15 cellular contexts compared by ENCODE assay signal in the genomic region with DNA sequence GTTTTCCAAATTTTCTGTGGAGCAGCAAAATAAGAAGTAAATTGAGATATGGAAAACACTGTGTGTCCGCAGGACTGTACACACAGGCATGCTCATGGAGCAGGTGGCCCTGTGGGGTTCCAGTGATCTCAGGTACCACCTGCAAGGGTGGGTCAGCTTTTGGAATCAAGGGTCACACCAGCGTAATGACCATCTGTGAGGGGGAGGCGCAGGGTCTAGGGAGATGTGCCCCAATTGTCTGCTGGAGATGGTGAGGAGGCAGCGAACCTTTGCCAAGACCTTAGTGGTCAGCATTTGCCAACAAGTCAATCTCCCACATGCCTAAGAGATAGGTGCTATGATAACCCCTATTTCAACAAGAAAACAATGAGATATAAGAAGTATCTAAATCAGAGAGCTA. TPM values are rescaled to one million over a fixed set of nuclear protein-coding genes. Genes with fewer than 3 reads are reported as not detected.
DNase-seq lines count a peak whose midpoint lies in the region; ATAC-seq and TF ChIP-seq lines count a peak whose summit lies in the region.
"Had no signal": no experiment of that assay in that cellular context is flagged by ENCODE, and none has a peak within 500 bp of the region (broad histone marks: within the 10 kb centered on the region; RNA-seq: fewer than 3 reads in every experiment).

No MANE protein-coding gene starts in this region.

- intact Hi-C loops in CD14-positive monocyte (cut with micrococcal nuclease) (no loop called here), right lobe of liver (cut with DNase I) (no loop called here), posterior vena cava (cut with DNase I) (loop anchor here in 1 of 2 donors (1.0 kb wide), 1 partner anchor 34 kb away; no protein-coding TSS in a partner anchor)

- no peak overlapping the region for H3K4me3 ChIP-seq in right lobe of liver
- H3K4me3 ChIP-seq in SJCRH30 = no peak overlapping the region
- H3K4me3 ChIP-seq: BLaER1 treated with 17β-estradiol and CSF1 and Interleukin-3, amounts not matched to agents 10 nM and 100 nM; GM23338 had no signal

- DNase-seq in CD14-positive monocyte (ENCODE audit: low spot score) (peak; percentile 15), WTC11 (ENCODE audit: low spot score) (no peak), right lobe of liver (no peak), posterior vena cava (ENCODE audit: low spot score) (peak; percentile 28), SJCRH30 (no peak), T-helper 1 cell (no peak), H4 (ENCODE audit: low spot score) (no peak)
- no peak for DNase-seq in effector memory CD8-positive, alpha-beta T cell
- DNase-seq: Caco-2; CD4-positive, CD25-positive, alpha-beta regulatory T cell; H9 had no signal

- ATAC-seq in WTC11 = no peak
- ATAC-seq in right lobe of liver = no peak
- ATAC-seq in effector memory CD8-positive, alpha-beta T cell (replicated peaks) = no peak
- ATAC-seq: GM23338 had no signal

- H3K9me3 Mint-ChIP-seq in CD14-positive monocyte (peaks cover 0 to 2% (median 0%) of the 10 kb centered on the region in 7 donors), WTC11 (peaks cover 5% of the 10 kb centered on the region; the same call in 1 of the 2 replicates)
- no peaks in the 10 kb centered on the region for H3K9me3 Mint-ChIP-seq in effector memory CD8-positive, alpha-beta T cell
- H3K9me3 Mint-ChIP-seq: GM23338, H9, IgD-negative memory B cell had no signal

- H3K36me3 Mint-ChIP-seq in CD14-positive monocyte (no peaks in the 10 kb centered on the region), WTC11 (peaks cover 14% of the 10 kb centered on the region)
- H3K36me3 Mint-ChIP-seq in effector memory CD8-positive, alpha-beta T cell (ENCODE audit: insufficient read depth) = no peaks in the 10 kb centered on the region
- H3K36me3 Mint-ChIP-seq: CD4-positive, CD25-positive, alpha-beta regulatory T cell; IgD-negative memory B cell had no signal

- no peak overlapping the region for H3K4me3 Mint-ChIP-seq in CD14-positive monocyte
- H3K4me3 Mint-ChIP-seq in WTC11 = no peak overlapping the region
- H3K4me3 Mint-ChIP-seq in effector memory CD8-positive, alpha-beta T cell = no peak overlapping the region
- H3K4me3 Mint-ChIP-seq: B cell; CD4-positive, CD25-positive, alpha-beta regulatory T cell; GM23338; H9 had no signal

- WGBS in right lobe of liver (ENCODE audit: insufficient coverage, low coverage, low lambda C conversion rate, missing lambda C conversion rate) = 36% methylated on average over 2 of the region's 4 CpGs

- no peaks in the 10 kb centered on the region for H3K4me1 Mint-ChIP-seq in CD14-positive monocyte
- H3K4me1 Mint-ChIP-seq in WTC11 = peaks cover 38% of the 10 kb centered on the region
- peaks cover 0 to 2% of the 10 kb centered on the region in 2 donors for H3K4me1 Mint-ChIP-seq in effector memory CD8-positive, alpha-beta T cell (ENCODE audit: low read depth in 2 of 2)
- H3K4me1 Mint-ChIP-seq: CD4-positive, CD25-positive, alpha-beta regulatory T cell had no signal

- CTCF ChIA-PET in WTC11 (lab: Charles Lee) = no interaction called here

- TF ChIP-seq POLR2A in right lobe of liver (IDR thresholded peaks at IDR 0.05) = no peak

- H3K27me3 ChIP-seq in right lobe of liver = no peaks in the 10 kb centered on the region
- no peaks in the 10 kb centered on the region for H3K27me3 ChIP-seq in SJCRH30
- H3K27me3 ChIP-seq: BLaER1 treated with 17β-estradiol and CSF1 and Interleukin-3, amounts not matched to agents 10 nM and 100 nM had no signal

- no peaks in the 10 kb centered on the region for H3K9me3 ChIP-seq in right lobe of liver
- H3K9me3 ChIP-seq in SJCRH30 (replicated peaks) = no peaks in the 10 kb centered on the region
- H3K9me3 ChIP-seq: Caco-2 had no signal

- peaks cover 5 to 7% (median 6%) of the 10 kb centered on the region in 3 donors for H3K27me3 Mint-ChIP-seq in CD14-positive monocyte (ENCODE audit: low read depth in 3 of 3)
- H3K27me3 Mint-ChIP-seq in WTC11 (ENCODE audit: low read depth) = no peaks in the 10 kb centered on the region
- peaks cover 0 to 30% of the 10 kb centered on the region in 2 donors for H3K27me3 Mint-ChIP-seq in effector memory CD8-positive, alpha-beta T cell
- H3K27me3 Mint-ChIP-seq: CD4-positive, CD25-positive, alpha-beta regulatory T cell had no signal

- H3K27ac ChIP-seq in right lobe of liver (peak overlapping the region in 2 of 3 donors; percentile 66 to 76), SJCRH30 (no peak overlapping the region)
- H3K27ac ChIP-seq: BLaER1 treated with 17β-estradiol and CSF1 and Interleukin-3, amounts not matched to agents 10 nM and 100 nM had no signal

- TF ChIP-seq CTCF in CD14-positive monocyte (IDR thresholded peaks at IDR 0.05) (no peak), WTC11 (IDR thresholded peaks at IDR 0.05) (no peak), right lobe of liver (IDR thresholded peaks at IDR 0.05) (no peak)

- H3K36me3 ChIP-seq in right lobe of liver (no peaks in the 10 kb centered on the region), SJCRH30 (no peaks in the 10 kb centered on the region)
- H3K36me3 ChIP-seq: BLaER1 treated with 17β-estradiol and CSF1 and Interleukin-3, amounts not matched to agents 10 nM and 100 nM had no signal

- POLR2A ChIA-PET in WTC11 (lab: Charles Lee) = no interaction called here

- no peak overlapping the region for H3K27ac Mint-ChIP-seq in CD14-positive monocyte
- 0 out of 2 replicates have a peak overlapping the region, but pooled peaks have one; percentile 81 for H3K27ac Mint-ChIP-seq in WTC11
- H3K27ac Mint-ChIP-seq in effector memory CD8-positive, alpha-beta T cell = no peak overlapping the region
- H3K27ac Mint-ChIP-seq: B cell; CD4-positive, CD25-positive, alpha-beta regulatory T cell; GM23338; IgD-negative memory B cell had no signal

- H3K4me1 ChIP-seq in right lobe of liver = peaks cover 0 to 37% (median 14%) of the 10 kb centered on the region in 4 donors
- H3K4me1 ChIP-seq in SJCRH30 = no peaks in the 10 kb centered on the region

TF ChIP-seq in WTC11, 78 proteins besides CTCF, POLR2A, EP300 and RAD21 (continues in another document):
- TF ChIP-seq NR3C1 (CRISPR knock-in tag; conservative IDR thresholded peaks at IDR 0.05; ENCODE audit: low read depth) (no peak), RORB (CRISPR knock-in tag; IDR thresholded peaks at IDR 0.05) (no peak)
- TF ChIP-seq, protein P1, sequence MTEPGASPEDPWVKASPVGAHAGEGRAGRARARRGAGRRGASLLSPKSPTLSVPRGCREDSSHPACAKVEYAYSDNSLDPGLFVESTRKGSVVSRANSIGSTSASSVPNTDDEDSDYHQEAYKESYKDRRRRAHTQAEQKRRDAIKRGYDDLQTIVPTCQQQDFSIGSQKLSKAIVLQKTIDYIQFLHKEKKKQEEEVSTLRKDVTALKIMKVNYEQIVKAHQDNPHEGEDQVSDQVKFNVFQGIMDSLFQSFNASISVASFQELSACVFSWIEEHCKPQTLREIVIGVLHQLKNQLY (CRISPR knock-in tag; IDR thresholded peaks at IDR 0.05) = no peak
- TF ChIP-seq, protein P2, sequence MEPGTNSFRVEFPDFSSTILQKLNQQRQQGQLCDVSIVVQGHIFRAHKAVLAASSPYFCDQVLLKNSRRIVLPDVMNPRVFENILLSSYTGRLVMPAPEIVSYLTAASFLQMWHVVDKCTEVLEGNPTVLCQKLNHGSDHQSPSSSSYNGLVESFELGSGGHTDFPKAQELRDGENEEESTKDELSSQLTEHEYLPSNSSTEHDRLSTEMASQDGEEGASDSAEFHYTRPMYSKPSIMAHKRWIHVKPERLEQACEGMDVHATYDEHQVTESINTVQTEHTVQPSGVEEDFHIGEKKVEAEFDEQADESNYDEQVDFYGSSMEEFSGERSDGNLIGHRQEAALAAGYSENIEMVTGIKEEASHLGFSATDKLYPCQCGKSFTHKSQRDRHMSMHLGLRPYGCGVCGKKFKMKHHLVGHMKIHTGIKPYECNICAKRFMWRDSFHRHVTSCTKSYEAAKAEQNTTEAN (CRISPR knock-in tag; IDR thresholded peaks at IDR 0.05) = no peak
- TF ChIP-seq, protein P3, sequence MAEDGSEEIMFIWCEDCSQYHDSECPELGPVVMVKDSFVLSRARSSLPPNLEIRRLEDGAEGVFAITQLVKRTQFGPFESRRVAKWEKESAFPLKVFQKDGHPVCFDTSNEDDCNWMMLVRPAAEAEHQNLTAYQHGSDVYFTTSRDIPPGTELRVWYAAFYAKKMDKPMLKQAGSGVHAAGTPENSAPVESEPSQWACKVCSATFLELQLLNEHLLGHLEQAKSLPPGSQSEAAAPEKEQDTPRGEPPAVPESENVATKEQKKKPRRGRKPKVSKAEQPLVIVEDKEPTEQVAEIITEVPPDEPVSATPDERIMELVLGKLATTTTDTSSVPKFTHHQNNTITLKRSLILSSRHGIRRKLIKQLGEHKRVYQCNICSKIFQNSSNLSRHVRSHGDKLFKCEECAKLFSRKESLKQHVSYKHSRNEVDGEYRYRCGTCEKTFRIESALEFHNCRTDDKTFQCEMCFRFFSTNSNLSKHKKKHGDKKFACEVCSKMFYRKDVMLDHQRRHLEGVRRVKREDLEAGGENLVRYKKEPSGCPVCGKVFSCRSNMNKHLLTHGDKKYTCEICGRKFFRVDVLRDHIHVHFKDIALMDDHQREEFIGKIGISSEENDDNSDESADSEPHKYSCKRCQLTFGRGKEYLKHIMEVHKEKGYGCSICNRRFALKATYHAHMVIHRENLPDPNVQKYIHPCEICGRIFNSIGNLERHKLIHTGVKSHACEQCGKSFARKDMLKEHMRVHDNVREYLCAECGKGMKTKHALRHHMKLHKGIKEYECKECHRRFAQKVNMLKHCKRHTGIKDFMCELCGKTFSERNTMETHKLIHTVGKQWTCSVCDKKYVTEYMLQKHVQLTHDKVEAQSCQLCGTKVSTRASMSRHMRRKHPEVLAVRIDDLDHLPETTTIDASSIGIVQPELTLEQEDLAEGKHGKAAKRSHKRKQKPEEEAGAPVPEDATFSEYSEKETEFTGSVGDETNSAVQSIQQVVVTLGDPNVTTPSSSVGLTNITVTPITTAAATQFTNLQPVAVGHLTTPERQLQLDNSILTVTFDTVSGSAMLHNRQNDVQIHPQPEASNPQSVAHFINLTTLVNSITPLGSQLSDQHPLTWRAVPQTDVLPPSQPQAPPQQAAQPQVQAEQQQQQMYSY (CRISPR knock-in tag; IDR thresholded peaks at IDR 0.05) = no peak
- TF ChIP-seq, protein P4, sequence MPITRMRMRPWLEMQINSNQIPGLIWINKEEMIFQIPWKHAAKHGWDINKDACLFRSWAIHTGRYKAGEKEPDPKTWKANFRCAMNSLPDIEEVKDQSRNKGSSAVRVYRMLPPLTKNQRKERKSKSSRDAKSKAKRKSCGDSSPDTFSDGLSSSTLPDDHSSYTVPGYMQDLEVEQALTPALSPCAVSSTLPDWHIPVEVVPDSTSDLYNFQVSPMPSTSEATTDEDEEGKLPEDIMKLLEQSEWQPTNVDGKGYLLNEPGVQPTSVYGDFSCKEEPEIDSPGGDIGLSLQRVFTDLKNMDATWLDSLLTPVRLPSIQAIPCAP (CRISPR knock-in tag; IDR thresholded peaks at IDR 0.05) = no peak

RNA-seq across cellular contexts. Expression of a gene that starts 49.4 kb away (rescaled TPM):
- not detected for polyA plus RNA-seq in CD14-positive monocyte
- total RNA-seq in WTC11 (2021) = 57.5 to 69.3 TPM (median 64.8 TPM) in 3 replicates
- 10 to 100 TPM; 21.9 to 50.3 (median 30.9) TPM for total RNA-seq in right lobe of liver
- under 1 TPM; 0.51 to 0.67 TPM for total RNA-seq in posterior vena cava
- total RNA-seq in SJCRH30 (2014; rRNA removed; shearing (Covaris generic)) = 0.02 and 0.15 TPM in 2 replicates
- not detected in 2 replicates for total RNA-seq in H4 (2014; rRNA removed; shearing (Covaris generic))
- total RNA-seq: CD4-positive, CD25-positive, alpha-beta regulatory T cell had no signal
- polyA plus RNA-seq: CD4-positive, CD25-positive, alpha-beta regulatory T cell; IgD-negative memory B cell had no signal

Comparison
In these comparisons a context has a peak if more than half of its experiments do, and no peak if none do; other contexts are left out.
1. DNase-seq: peak in CD14-positive monocyte (single experiment) and posterior vena cava (single experiment); none in WTC11 (single experiment), right lobe of liver (0 of 3), effector memory CD8-positive, alpha-beta T cell (0 of 3), SJCRH30 (0 of 2), T-helper 1 cell (0 of 5) and H4 (single experiment).
2. RNA of a gene that starts 49.4 kb away (total RNA-seq): 57.5 to 69.3 TPM in WTC11 and 21.9 to 50.3 TPM in right lobe of liver; 0.51 to 0.67 TPM in posterior vena cava, 0.02 to 0.15 TPM in SJCRH30 and not detected in H4; every median in the first group is over 10 times any median in the second.